ENCODE assay signal across 34 cellular contexts in genomic region chr10:22265839-22266537, GRCh38. TPM values are rescaled to one million over a fixed set of nuclear protein-coding genes. Genes with fewer than 3 reads are reported as not detected.
"Had no signal": no experiment of that assay in that cellular context is flagged by ENCODE, and none has a peak within 500 bp of the region (broad histone marks: within the 10 kb centered on the region; RNA-seq: fewer than 3 reads in every experiment).

No MANE protein-coding gene starts in this region.

- H3K27ac ChIP-seq: colonic mucosa, epithelial cell of prostate, esophagus squamous epithelium, gastrocnemius medialis, heart left ventricle, left lung, lower lobe of right lung had no signal

- H3K27ac Mint-ChIP-seq: dendritic cell treated with granulocyte-macrophage colony-stimulating factor and Interleukin-4, amounts not matched to agents 40 ng/mL and 50 ng/mL, for 4 days; effector memory CD8-positive, alpha-beta T cell; endodermal cell; mesothelial cell of epicardium; naive B cell had no signal

- H3K36me3 ChIP-seq: colonic mucosa, esophagus squamous epithelium, gastrocnemius medialis, heart left ventricle, left lung, lower lobe of right lung had no signal

- H3K4me3 ChIP-seq: colonic mucosa, esophagus squamous epithelium, gastrocnemius medialis, heart left ventricle, left lung, lower lobe of right lung, mucosa of descending colon had no signal

- H3K9me3 Mint-ChIP-seq: dendritic cell treated with granulocyte-macrophage colony-stimulating factor and Interleukin-4, amounts not matched to agents 40 ng/mL and 50 ng/mL, for 4 days; effector memory CD8-positive, alpha-beta T cell; endodermal cell; mesothelial cell of epicardium; naive B cell had no signal

- H3K4me3 Mint-ChIP-seq: dendritic cell treated with granulocyte-macrophage colony-stimulating factor and Interleukin-4, amounts not matched to agents 40 ng/mL and 50 ng/mL, for 4 days; effector memory CD8-positive, alpha-beta T cell; endodermal cell; mesothelial cell of epicardium; naive B cell; naive thymus-derived CD8-positive, alpha-beta T cell had no signal

- H3K4me1 Mint-ChIP-seq: endodermal cell; mesothelial cell of epicardium; naive thymus-derived CD8-positive, alpha-beta T cell had no signal

- H3K4me1 ChIP-seq: colonic mucosa, esophagus squamous epithelium, gastrocnemius medialis, heart left ventricle, left lung, lower lobe of right lung had no signal

- H3K36me3 Mint-ChIP-seq: mesothelial cell of epicardium; naive B cell; naive thymus-derived CD8-positive, alpha-beta T cell had no signal

- H3K9me3 ChIP-seq: colonic mucosa, esophagus squamous epithelium, gastrocnemius medialis, heart left ventricle, left lung, lower lobe of right lung, mucosa of descending colon had no signal

- H3K27me3 ChIP-seq: colonic mucosa, gastrocnemius medialis had no signal

- FAIRE-seq: endometrium, islet of Langerhans, keratinocyte had no signal

- ATAC-seq: effector memory CD8-positive, alpha-beta T cell; esophagus mucosa; gastrocnemius medialis; heart left ventricle; left cardiac atrium; left lung; left ventricle myocardium superior; lower lobe of right lung; mucosa of descending colon; naive thymus-derived CD8-positive, alpha-beta T cell had no signal

- DNase-seq: colonic mucosa; cortex of kidney; effector CD8-positive, alpha-beta T cell; effector memory CD8-positive, alpha-beta T cell; endodermal cell; erythroblast; esophagus squamous epithelium; foreskin fibroblast; foreskin melanocyte; gastrocnemius medialis; heart left ventricle; hippocampal formation; left cardiac atrium; left lung; left ventricle myocardium superior; lower lobe of right lung; mesenchymal stem cell; mucosa of descending colon; naive B cell; naive thymus-derived CD8-positive, alpha-beta T cell had no signal

RNA-seq across cellular contexts. Expression of gene EBLN1, which starts 48.2 kb away (rescaled TPM):
- total RNA-seq: colonic mucosa; dermis microvascular lymphatic vessel endothelial cell; endodermal cell; esophagus mucosa; esophagus squamous epithelium; gastrocnemius medialis; glomerular endothelial cell; heart left ventricle; kidney epithelial cell; left cardiac atrium; left lung; left ventricle myocardium superior; lower leg skin; lower lobe of right lung; lung microvascular endothelial cell; mesenteric fat pad; mesothelial cell of epicardium; mucosa of descending colon; myocyte; naive thymus-derived CD8-positive, alpha-beta T cell had no signal
- polyA plus RNA-seq: heart left ventricle; keratinocyte; naive thymus-derived CD8-positive, alpha-beta T cell had no signal
